Comparison of ENCODE assay signal across 18 cellular contexts in the genomic region with DNA sequence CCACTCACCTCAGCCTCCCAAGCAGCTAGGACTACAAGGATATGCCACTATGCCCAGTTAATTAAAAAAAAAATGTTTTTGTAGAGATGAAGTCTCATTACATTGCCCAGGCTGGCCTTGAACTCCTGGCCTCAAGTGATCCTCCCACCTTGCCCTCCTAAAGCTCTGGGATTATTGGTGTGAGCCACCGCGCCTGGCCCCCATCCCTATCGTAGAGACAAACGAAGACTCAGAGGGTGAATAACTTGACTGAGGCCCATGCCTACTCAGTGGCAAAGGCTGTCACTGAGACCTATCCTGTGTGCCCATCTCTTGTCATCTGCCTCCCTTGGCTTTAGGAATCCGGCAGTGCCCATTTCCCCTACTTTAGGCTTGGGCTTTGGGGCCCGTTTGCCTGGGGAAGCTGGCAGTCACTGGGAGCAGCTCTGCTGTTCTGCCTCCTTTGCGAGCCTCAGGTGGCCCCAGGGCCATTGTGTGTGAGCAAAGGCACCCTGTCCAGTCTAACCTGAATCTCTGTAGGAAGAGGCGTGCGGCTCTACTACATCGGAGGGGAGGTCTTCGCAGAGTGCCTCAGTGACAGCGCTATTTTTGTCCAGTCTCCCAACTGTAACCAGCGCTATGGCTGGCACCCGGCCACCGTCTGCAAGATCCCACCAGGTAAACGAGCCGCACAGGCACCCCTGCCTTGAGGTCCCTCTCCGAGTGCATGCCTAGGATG.
DNase-seq lines count a peak whose midpoint lies in the region; ATAC-seq and TF ChIP-seq lines count a peak whose summit lies in the region.
"Had no signal": no experiment of that assay in that cellular context is flagged by ENCODE, and none has a peak within 500 bp of the region (broad histone marks: within the 10 kb centered on the region; RNA-seq: fewer than 3 reads in every experiment).

No MANE protein-coding gene starts in this region.

- H3K36me3 Mint-ChIP-seq in HFFc6 (ENCODE audit: low read depth) (peaks cover 76% of the 10 kb centered on the region), Caco-2 (ENCODE audit: insufficient read depth, unreplicated experiment) (peaks cover 82% of the 10 kb centered on the region)

- H3K27me3 Mint-ChIP-seq in HFFc6 (ENCODE audit: insufficient read depth): peaks cover 52% of the 10 kb centered on the region
- H3K27me3 Mint-ChIP-seq in Caco-2 (ENCODE audit: insufficient read depth, unreplicated experiment): no peaks in the 10 kb centered on the region

- TF ChIP-seq CTCF in HFFc6 (IDR thresholded peaks at IDR 0.05): no peak
- no peak for TF ChIP-seq CTCF in prostate gland (IDR thresholded peaks at IDR 0.05)
- no peak for TF ChIP-seq CTCF in Caco-2 (IDR thresholded peaks at IDR 0.05; ENCODE audit: insufficient read depth in 1 of 2, low read depth in 1 of 2, low read length in 1 of 2, severe bottlenecking in 1 of 2, unreplicated experiment in 1 of 2)

- H4K20me1 ChIP-seq in BLaER1: peaks cover 23% of the 10 kb centered on the region

- peak overlapping the region; percentile 60 for H3K4me2 ChIP-seq in BLaER1

- no peak for TF ChIP-seq POLR2A in prostate gland (IDR thresholded peaks at IDR 0.05)

- no TSS peak for BruUV-seq in Caco-2 (replicated peaks; lab: Mats Ljungman, UMichigan)

- H3K4me1 Mint-ChIP-seq in HFFc6 (ENCODE audit: low read depth): peaks cover 83% of the 10 kb centered on the region
- peaks cover 14% of the 10 kb centered on the region for H3K4me1 Mint-ChIP-seq in Caco-2 (ENCODE audit: low read depth, unreplicated experiment)

- peaks cover 28% of the 10 kb centered on the region for H3K4me1 ChIP-seq in BLaER1
- H3K4me1 ChIP-seq in prostate gland (replicated peaks): peaks cover 25% of the 10 kb centered on the region
- peaks cover 16% of the 10 kb centered on the region for H3K4me1 ChIP-seq in Caco-2
- H3K4me1 ChIP-seq: foreskin keratinocyte had no signal

- no peak for ATAC-seq in HG03159 (IDR thresholded peaks at IDR 0.05; ENCODE audit: unreplicated experiment)
- ATAC-seq: foreskin keratinocyte had no signal

- CTCF ChIA-PET in Caco-2 (lab: Charles Lee): no interaction called here

- DNase-seq in HFFc6: no peak
- peak; percentile 29 for DNase-seq in ecto neural progenitor cell (ENCODE audit: low spot score)
- DNase-seq in prostate gland (ENCODE audit: low spot score): no peak
- DNase-seq in stimulated activated CD4-positive, alpha-beta T cell treated with anti-CD3 and anti-CD28 coated beads, Interleukin-1b, Interleukin-23, amount 100 ng/mL, for 48 hours: no peak
- DNase-seq in SW 1271 (lab: John Stamatoyannopoulos, UW): no peak
- no peak for DNase-seq in Caco-2
- DNase-seq: activated effector memory CD4-positive, alpha-beta T cell treated with anti-CD3 and anti-CD28 coated beads, Interleukin-2, amount 50 U/mL, for 16 hours; anterior cingulate cortex; Calu3; foreskin keratinocyte; kidney glomerular epithelial cell; NCI-H1417 treated with DMSO at 0.1 percent for 48 hours; occipital lobe; SJCRH30; T-helper 2 cell; WERI-Rb-1 had no signal

- WGBS in prostate gland: 84% methylated on average over 17 of the region's 18 CpGs

- intact Hi-C loops in prostate gland (cut with DNase I) (no loop called here), Caco-2 (cut with micrococcal nuclease; ENCODE audit: unreplicated experiment) (no loop called here)

- H3K27ac ChIP-seq in BLaER1: no peak overlapping the region
- peak overlapping the region; percentile 71 to 84 for H3K27ac ChIP-seq in prostate gland
- H3K27ac ChIP-seq: foreskin keratinocyte, SJCRH30, WERI-Rb-1 had no signal

- H3K27me3 ChIP-seq in BLaER1 (no peaks in the 10 kb centered on the region), prostate gland (replicated peaks; ENCODE audit: insufficient read depth) (no peaks in the 10 kb centered on the region), Caco-2 (replicated peaks; ENCODE audit: control insufficient read depth, insufficient read depth, low read length) (no peaks in the 10 kb centered on the region)
- H3K27me3 ChIP-seq: foreskin keratinocyte, SJCRH30 had no signal

- H3K27ac Mint-ChIP-seq in HFFc6 (peak overlapping the region; percentile 86), Caco-2 (ENCODE audit: unreplicated experiment) (no peak overlapping the region)

- H3K9me3 ChIP-seq in BLaER1 (no peaks in the 10 kb centered on the region), prostate gland (no peaks in the 10 kb centered on the region), Caco-2 (no peaks in the 10 kb centered on the region)
- H3K9me3 ChIP-seq: SJCRH30 had no signal

- H3K9ac ChIP-seq in BLaER1: no peak overlapping the region

- H3K4me3 ChIP-seq in BLaER1 (no peak overlapping the region), prostate gland (no peak overlapping the region), Caco-2 (ENCODE audit: low read depth, low read length) (no peak overlapping the region)
- H3K4me3 ChIP-seq: SJCRH30 had no signal

- H3K4me3 Mint-ChIP-seq in HFFc6 (peak overlapping the region; percentile 54; the same call in 1 of the 2 replicates), Caco-2 (ENCODE audit: unreplicated experiment) (no peak overlapping the region)

- H3K36me3 ChIP-seq in BLaER1 (peaks cover 97% of the 10 kb centered on the region), prostate gland (no peaks in the 10 kb centered on the region), Caco-2 (ENCODE audit: control insufficient read depth, insufficient read depth, low read length) (peaks cover 3% of the 10 kb centered on the region)

- H3K9me3 Mint-ChIP-seq in HFFc6 (no peaks in the 10 kb centered on the region; the same call in 1 of the 2 replicates), Caco-2 (ENCODE audit: unreplicated experiment) (no peaks in the 10 kb centered on the region)

- POLR2A ChIA-PET in Caco-2 (lab: Charles Lee): no interaction called here
